ENCODE assay signal across 9 cellular contexts in the genomic region with DNA sequence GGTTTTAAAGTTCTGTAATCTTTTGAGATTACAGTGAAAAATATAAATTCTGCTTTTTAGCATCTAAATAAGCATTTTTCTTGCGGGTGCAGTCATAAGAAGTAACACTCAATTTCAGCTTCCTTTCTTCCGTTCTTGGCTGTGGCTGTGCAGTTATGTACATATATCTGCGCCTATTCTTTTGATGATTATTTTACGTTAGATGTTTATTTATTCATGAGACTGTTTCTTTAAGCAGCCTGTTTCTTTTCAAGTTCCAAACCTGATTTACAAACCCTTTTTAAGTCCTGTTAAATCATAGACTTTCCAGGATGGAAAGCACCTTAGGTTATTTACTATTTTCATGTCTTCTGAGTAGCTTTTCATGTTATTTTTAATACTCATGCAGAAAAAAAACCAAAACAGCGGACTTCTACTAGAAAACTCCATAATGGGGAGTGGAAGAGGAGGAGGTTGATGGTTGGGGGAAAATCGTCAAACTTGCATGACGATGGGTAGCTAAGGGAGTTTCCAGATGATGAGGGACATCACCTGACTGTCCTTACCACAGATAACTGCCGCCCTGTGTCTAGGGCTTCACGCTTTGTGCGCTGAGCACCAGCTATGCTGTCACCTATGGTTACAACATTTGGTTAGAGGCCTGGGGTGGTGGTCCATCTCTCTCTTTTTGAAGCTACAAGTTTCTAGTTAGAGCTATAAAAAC. TPM values are rescaled to one million over a fixed set of nuclear protein-coding genes. Genes with fewer than 3 reads are reported as not detected.
A peak's percentile ranks its signal among the peaks of the same experiment; 100 is the strongest.
DNase-seq lines count a peak whose midpoint lies in the region; ATAC-seq and TF ChIP-seq lines count a peak whose summit lies in the region.
"Had no signal": no experiment of that assay in that cellular context is flagged by ENCODE, and none has a peak within 500 bp of the region (broad histone marks: within the 10 kb centered on the region; RNA-seq: fewer than 3 reads in every experiment).

No MANE protein-coding gene starts in this region.

- ATAC-seq in GM19035 (IDR thresholded peaks at IDR 0.05; ENCODE audit: unreplicated experiment) (peak; percentile 73), HG03139 (IDR thresholded peaks at IDR 0.05; ENCODE audit: unreplicated experiment) (peak; percentile 76), right cardiac atrium (no peak)
- ATAC-seq: K562 had no signal

- H3K27me3 ChIP-seq in breast epithelium (no peaks in the 10 kb centered on the region), vagina (no peaks in the 10 kb centered on the region), right cardiac atrium (ENCODE audit: control insufficient read depth, insufficient read depth) (no peaks in the 10 kb centered on the region)

- H3K36me3 ChIP-seq in breast epithelium (no peaks in the 10 kb centered on the region), vagina (no peaks in the 10 kb centered on the region)

- H3K4me1 ChIP-seq in breast epithelium = peaks cover 0 to 3% of the 10 kb centered on the region in 2 donors
- peaks cover 6% of the 10 kb centered on the region for H3K4me1 ChIP-seq in vagina
- no peaks in the 10 kb centered on the region for H3K4me1 ChIP-seq in right cardiac atrium (ENCODE audit: control insufficient read depth, insufficient read depth, low read length)

- H3K27ac ChIP-seq in breast epithelium = peak overlapping the region in 1 of 2 donors; percentile 0
- H3K27ac ChIP-seq in vagina = no peak overlapping the region
- H3K27ac ChIP-seq in right cardiac atrium (ENCODE audit: low read length) = no peak overlapping the region

- TF ChIP-seq CTCF in breast epithelium (IDR thresholded peaks at IDR 0.05) = no peak
- TF ChIP-seq CTCF in vagina (IDR thresholded peaks at IDR 0.05) = no peak

- H3K9me3 ChIP-seq in breast epithelium (no peaks in the 10 kb centered on the region), vagina (no peaks in the 10 kb centered on the region), right cardiac atrium (ENCODE audit: control insufficient read depth, low read length) (no peaks in the 10 kb centered on the region)

- WGBS in right cardiac atrium = 88% methylated on average over 10 of the region's 10 CpGs

- DNase-seq in activated T-cell treated with anti-CD3 and anti-CD28 coated beads for 24 hours (ENCODE audit: low read depth) (peak; percentile 20), breast epithelium (ENCODE audit: low spot score in 2 of 2) (no peak), vagina (ENCODE audit: extremely low spot score in 2 of 2) (no peak), NOMO-1 (lab: John Stamatoyannopoulos, UW; ENCODE audit: unreplicated experiment in 2 of 2) (no peak), right cardiac atrium (no peak)
- peak; percentile 20 to 59 for DNase-seq in stimulated activated CD4-positive, alpha-beta T cell treated with anti-CD3 and anti-CD28 coated beads, Interleukin-4, amount 100 ng/mL, for 4 hours

- intact Hi-C loops in breast epithelium (cut with DNase I; ENCODE audit: low total_unique reads) = no loop called here
- intact Hi-C loops in vagina (cut with DNase I) = no loop called here
- intact Hi-C loops in right cardiac atrium (cut with DNase I) = no loop called here

- TF ChIP-seq POLR2A in breast epithelium (IDR thresholded peaks at IDR 0.05) (no peak), vagina (IDR thresholded peaks at IDR 0.05) (no peak)

- no peak overlapping the region for H3K4me3 ChIP-seq in breast epithelium
- no peak overlapping the region for H3K4me3 ChIP-seq in vagina
- no peak overlapping the region for H3K4me3 ChIP-seq in right cardiac atrium (ENCODE audit: low read length)
- H3K4me3 ChIP-seq: K562 had no signal

RNA-seq across cellular contexts. Expression of gene PRDM2, which starts 2.6 kb away (rescaled TPM):
- total RNA-seq in breast epithelium = 10 to 100 TPM; 45.6 to 57.1 (median 47.2) TPM
- total RNA-seq in vagina = 56.2 TPM
- 10 to 100 TPM; 37.2 to 45.9 (median 39.5) TPM for total RNA-seq in right cardiac atrium
- 16.3 TPM for polyA plus RNA-seq in right cardiac atrium

Comparison
In these comparisons a context has a peak if more than half of its experiments do, and no peak if none do; other contexts are left out.
1. ATAC-seq: peak in GM19035 (single experiment) and HG03139 (single experiment); none in right cardiac atrium (0 of 2).
2. DNase-seq: peak in activated T-cell treated with anti-CD3 and anti-CD28 coated beads for 24 hours (single experiment) and stimulated activated CD4-positive, alpha-beta T cell treated with anti-CD3 and anti-CD28 coated beads, Interleukin-4, amount 100 ng/mL, for 4 hours (2 of 2); none in breast epithelium (0 of 2), vagina (0 of 2), NOMO-1 (0 of 2) and right cardiac atrium (0 of 3).